In the genomic region with DNA sequence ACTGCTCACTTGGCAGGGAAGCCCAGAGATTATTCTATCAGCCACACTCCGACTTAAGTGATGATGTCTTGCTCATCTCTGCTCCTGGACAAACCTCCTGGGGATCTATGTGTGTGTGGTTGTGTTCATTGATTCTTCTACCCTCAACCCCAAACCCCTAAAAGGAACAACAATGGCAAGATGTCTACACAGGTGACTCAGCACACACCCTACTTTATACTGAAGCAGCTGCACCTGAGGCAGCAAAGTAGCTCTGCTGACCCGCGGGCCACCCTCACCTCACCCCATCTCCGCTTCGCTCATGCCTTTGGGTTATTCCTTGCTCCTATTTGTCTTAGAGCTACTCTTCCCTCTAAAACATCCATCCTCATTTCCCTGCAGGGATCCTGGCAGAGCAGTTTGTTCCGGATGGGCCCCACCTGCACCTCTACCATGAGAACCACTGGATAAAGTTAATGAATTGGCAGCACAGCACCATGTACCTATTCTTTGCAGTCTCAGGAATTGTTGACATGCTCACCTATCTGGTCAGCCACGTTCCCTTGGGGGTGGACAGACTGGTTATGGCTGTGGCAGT, we compare ENCODE assay signal across 1 cellular context.
TF ChIP-seq lines count a peak whose summit lies in the region.

No MANE protein-coding gene starts in this region.

TF ChIP-seq in K562, 482 proteins besides CTCF, POLR2A, EP300 and RAD21:
- TF ChIP-seq ZNF444 (CRISPR knock-in tag; IDR thresholded peaks at IDR 0.05) (no peak), NFE2L1 (tag; IDR thresholded peaks at IDR 0.05; ENCODE audit: borderline replicate concordance, low read depth) (no peak), ILK (tag; IDR thresholded peaks at IDR 0.05; ENCODE audit: borderline replicate concordance, low read depth) (no peak), FOS (IDR thresholded peaks at IDR 0.05; ENCODE audit: extremely low read depth, insufficient read length) (no peak)
- TF ChIP-seq, protein P1, sequence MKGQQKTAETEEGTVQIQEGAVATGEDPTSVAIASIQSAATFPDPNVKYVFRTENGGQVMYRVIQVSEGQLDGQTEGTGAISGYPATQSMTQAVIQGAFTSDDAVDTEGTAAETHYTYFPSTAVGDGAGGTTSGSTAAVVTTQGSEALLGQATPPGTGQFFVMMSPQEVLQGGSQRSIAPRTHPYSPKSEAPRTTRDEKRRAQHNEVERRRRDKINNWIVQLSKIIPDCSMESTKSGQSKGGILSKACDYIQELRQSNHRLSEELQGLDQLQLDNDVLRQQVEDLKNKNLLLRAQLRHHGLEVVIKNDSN (CRISPR knock-in tag; IDR thresholded peaks at IDR 0.05) = no peak
- TF ChIP-seq, protein P2, sequence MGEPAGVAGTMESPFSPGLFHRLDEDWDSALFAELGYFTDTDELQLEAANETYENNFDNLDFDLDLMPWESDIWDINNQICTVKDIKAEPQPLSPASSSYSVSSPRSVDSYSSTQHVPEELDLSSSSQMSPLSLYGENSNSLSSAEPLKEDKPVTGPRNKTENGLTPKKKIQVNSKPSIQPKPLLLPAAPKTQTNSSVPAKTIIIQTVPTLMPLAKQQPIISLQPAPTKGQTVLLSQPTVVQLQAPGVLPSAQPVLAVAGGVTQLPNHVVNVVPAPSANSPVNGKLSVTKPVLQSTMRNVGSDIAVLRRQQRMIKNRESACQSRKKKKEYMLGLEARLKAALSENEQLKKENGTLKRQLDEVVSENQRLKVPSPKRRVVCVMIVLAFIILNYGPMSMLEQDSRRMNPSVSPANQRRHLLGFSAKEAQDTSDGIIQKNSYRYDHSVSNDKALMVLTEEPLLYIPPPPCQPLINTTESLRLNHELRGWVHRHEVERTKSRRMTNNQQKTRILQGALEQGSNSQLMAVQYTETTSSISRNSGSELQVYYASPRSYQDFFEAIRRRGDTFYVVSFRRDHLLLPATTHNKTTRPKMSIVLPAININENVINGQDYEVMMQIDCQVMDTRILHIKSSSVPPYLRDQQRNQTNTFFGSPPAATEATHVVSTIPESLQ (CRISPR knock-in tag; IDR thresholded peaks at IDR 0.05) = no peak
